ENCODE assay signal across 8 cellular contexts in genomic region chr5:148443998-148444397, GRCh38.
DNase-seq lines count a peak whose midpoint lies in the region; ATAC-seq and TF ChIP-seq lines count a peak whose summit lies in the region.

No MANE protein-coding gene starts in this region.

- no peak overlapping the region for H3K4me3 ChIP-seq in foreskin fibroblast (ENCODE audit: low read depth in 1 of 2, low read length in 2 of 2)

- intact Hi-C loops in posterior vena cava (cut with DNase I) = loop anchor here in 1 of 2 donors (10.0 kb wide), 2 partner anchors 291 to 591 kb away; no protein-coding TSS in a partner anchor

- peak; percentile 74 for DNase-seq in DMS53 treated with DMSO at 0.1 percent for 48 hours (lab: John Stamatoyannopoulos, UW; ENCODE audit: unreplicated experiment)
- peak; percentile 76 for DNase-seq in NCI-H69 (lab: John Stamatoyannopoulos, UW)
- DNase-seq in activated T-cell treated with anti-CD3 and anti-CD28 coated beads for 4 hours = peak; percentile 40
- peak; percentile 57 to 81 for DNase-seq in foreskin fibroblast
- DNase-seq in omental fat pad (ENCODE audit: low spot score) = no peak
- no peak for DNase-seq in posterior vena cava (ENCODE audit: low spot score)

- TF ChIP-seq CTCF in foreskin fibroblast (IDR thresholded peaks at IDR 0.05; ENCODE audit: low read depth, low read length) (peak; percentile 54), omental fat pad (IDR thresholded peaks at IDR 0.05) (peak in 2 of 3 donors; percentile 31 to 42)

- peak; percentile 74 for ATAC-seq in GM19397 (IDR thresholded peaks at IDR 0.05; ENCODE audit: unreplicated experiment)
- peak; percentile 94 for ATAC-seq in HG03354 (IDR thresholded peaks at IDR 0.05; ENCODE audit: poor library complexity, severe bottlenecking, unreplicated experiment)
- peak; percentile 78 for ATAC-seq in omental fat pad (ENCODE audit: low FRiP score)

Comparison
In these comparisons a context has a peak if more than half of its experiments do, and no peak if none do; other contexts are left out.
1. DNase-seq: peak in DMS53 treated with DMSO at 0.1 percent for 48 hours (single experiment), NCI-H69 (single experiment), activated T-cell treated with anti-CD3 and anti-CD28 coated beads for 4 hours (single experiment) and foreskin fibroblast (2 of 2); none in omental fat pad (single experiment) and posterior vena cava (single experiment).
2. Peak in every context shown above with its lines, with median percentiles within 50 percentile points of each other: ATAC-seq.